Comparison of ENCODE assay signal across 10 cellular contexts in genomic region chr12:14611640-14612203, GRCh38. TPM values are rescaled to one million over a fixed set of nuclear protein-coding genes. Genes with fewer than 3 reads are reported as not detected.
"Had no signal": no experiment of that assay in that cellular context is flagged by ENCODE, and none has a peak within 500 bp of the region (broad histone marks: within the 10 kb centered on the region; RNA-seq: fewer than 3 reads in every experiment).

No MANE protein-coding gene starts in this region.

- DNase-seq: activated CD4-positive, alpha-beta memory T cell treated with anti-CD3 and anti-CD28 coated beads for 36 hours; activated CD4-positive, alpha-beta T cell treated with anti-CD3 and anti-CD28 coated beads for 1 hour; activated gamma-delta T cell; activated T-cell treated with anti-CD3 and anti-CD28 coated beads, Interleukin-2, amount 50 U/mL, for 48 hours; amygdala; hippocampal formation; mammary epithelial cell; stimulated activated CD4-positive, alpha-beta T cell treated with anti-CD3 and anti-CD28 coated beads, Interleukin-4, amount 100 ng/mL, for 1 hour; stimulated activated CD8-positive, alpha-beta memory T cell treated with anti-CD3 and anti-CD28 coated beads, Interleukin-4, amount 100 ng/mL, for 48 hours had no signal

RNA-seq across cellular contexts. Expression of gene PLBD1, which starts 44.0 kb away (rescaled TPM):
- total RNA-seq: activated CD4-positive, alpha-beta memory T cell treated with anti-CD3 and anti-CD28 coated beads for 36 hours; mammary epithelial cell had no signal
- polyA plus RNA-seq: mammary epithelial cell, neural cell had no signal
